Comparison of ENCODE assay signal across 7 cellular contexts in the genomic region with DNA sequence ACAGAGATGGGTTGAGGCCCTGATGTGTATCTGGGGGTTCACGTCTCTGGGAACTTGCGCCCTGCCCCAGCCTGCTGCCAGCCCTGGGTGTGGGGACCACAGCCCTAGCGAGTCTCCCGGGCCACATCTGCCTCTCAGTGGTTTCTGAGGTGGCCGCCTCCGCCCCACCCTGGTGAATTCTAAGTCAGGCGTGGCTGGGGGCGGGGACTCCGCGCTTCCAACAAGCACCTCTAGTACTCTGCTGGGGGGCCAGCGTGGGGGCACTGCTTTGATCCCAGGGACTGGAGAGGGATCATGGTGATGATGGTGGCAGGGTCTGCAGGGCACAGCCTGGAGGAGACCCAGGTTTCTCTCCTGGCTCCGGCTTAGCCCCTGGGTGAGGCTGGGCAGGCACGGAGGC. TPM values are rescaled to one million over a fixed set of nuclear protein-coding genes. Genes with fewer than 3 reads are reported as not detected.
DNase-seq lines count a peak whose midpoint lies in the region; ATAC-seq and TF ChIP-seq lines count a peak whose summit lies in the region.

No MANE protein-coding gene starts in this region.

- intact Hi-C loops in left ventricle myocardium inferior (cut with micrococcal nuclease) = no loop called here

- in situ Hi-C loops in GM23248 (cut with MboI) = no loop called here

- H3K9me2 ChIP-seq in GM23248 (ENCODE audit: insufficient read depth) = no peaks in the 10 kb centered on the region

- WGBS in GM23248 (ENCODE audit: low coverage in 1 of 2, low lambda C conversion rate in 2 of 2, missing lambda C conversion rate in 2 of 2), 2 experiments = 41 to 47% methylated on average over 8 to 13 of the region's 13 CpGs

- peak; percentile 56 for DNase-seq in GM23248
- peak; percentile 46 for DNase-seq in activated CD4-positive, alpha-beta T cell treated with anti-CD3 and anti-CD28 coated beads, Interleukin-2, amount 50 U/mL, for 1 hour
- DNase-seq in left ventricle myocardium inferior = no peak
- peak; percentile 77 for DNase-seq in stimulated activated naive CD8-positive, alpha-beta T cell treated with anti-CD3 and anti-CD28 coated beads, Interleukin-15, Interleukin-2, amounts not matched to agents 100 U/mL and 50 U/mL, for 24 hours
- no peak for DNase-seq in T1000 (lab: John Stamatoyannopoulos, UW)
- DNase-seq in H7 = no peak

- no peaks in the 10 kb centered on the region for H3K9me3 ChIP-seq in GM23248 (ENCODE audit: low read depth)
- H3K9me3 ChIP-seq in left ventricle myocardium inferior (replicated peaks) = no peaks in the 10 kb centered on the region

- peaks cover 2% of the 10 kb centered on the region; the same call in 1 of the 2 replicates for H3F3A ChIP-seq in GM23248 (ENCODE audit: insufficient read depth)

- no peak overlapping the region for H3K4me2 ChIP-seq in GM23248 (ENCODE audit: unreplicated experiment)

- no peak overlapping the region for H3K9ac ChIP-seq in GM23248

- no peaks in the 10 kb centered on the region for H4K20me1 ChIP-seq in GM23248 (ENCODE audit: insufficient read depth)

- TF ChIP-seq CTCF in left ventricle myocardium inferior (IDR thresholded peaks at IDR 0.05; ENCODE audit: borderline replicate concordance) = no peak

- H3K4me1 ChIP-seq in GM23248 (ENCODE audit: insufficient read depth) (peaks cover 17% of the 10 kb centered on the region), left ventricle myocardium inferior (peaks cover 92% of the 10 kb centered on the region)

- H3K36me3 ChIP-seq in GM23248 (ENCODE audit: low read depth) (no peaks in the 10 kb centered on the region), left ventricle myocardium inferior (no peaks in the 10 kb centered on the region), H7 (replicated peaks; ENCODE audit: control insufficient read depth, insufficient read depth, low read length) (no peaks in the 10 kb centered on the region)

- H3K79me2 ChIP-seq in GM23248 (ENCODE audit: insufficient read depth) = peaks cover 81% of the 10 kb centered on the region

- no peak overlapping the region for H2AFZ ChIP-seq in GM23248

- no peaks in the 10 kb centered on the region for H3K27me3 ChIP-seq in GM23248 (replicated peaks; ENCODE audit: insufficient read depth)
- H3K27me3 ChIP-seq in left ventricle myocardium inferior (ENCODE audit: low read depth) = no peaks in the 10 kb centered on the region
- H3K27me3 ChIP-seq in H7 (ENCODE audit: control insufficient read depth, insufficient read depth, low read length) = peaks cover 7% of the 10 kb centered on the region

- H3K4me3 ChIP-seq in GM23248 (no peak overlapping the region), left ventricle myocardium inferior (peak overlapping the region; percentile 88), H7 (ENCODE audit: insufficient read depth, low read depth, low read length) (no peak overlapping the region)

- no peak overlapping the region for H3K27ac ChIP-seq in GM23248
- H3K27ac ChIP-seq in left ventricle myocardium inferior (replicated peaks) = peak overlapping the region; percentile 96

- ATAC-seq in stimulated activated naive CD8-positive, alpha-beta T cell treated with anti-CD3 and anti-CD28 coated beads, Interleukin-15, Interleukin-2, amounts not matched to agents 100 U/mL and 50 U/mL, for 24 hours = peak; percentile 70
- ATAC-seq in HG03457 (IDR thresholded peaks at IDR 0.05; ENCODE audit: unreplicated experiment) = no peak

RNA-seq across cellular contexts. Expression of a gene that starts 3.6 kb away (rescaled TPM):
- 2.9 and 3.2 TPM in 2 replicates for total RNA-seq in GM23248 (2014; rRNA removed; shearing (Covaris generic))
- polyA plus RNA-seq in GM23248 (2016; fragmentation: Nextera tagmentation; extraction: Ambion mirVana) = 6.8 and 7.3 TPM in 2 replicates
- total RNA-seq in left ventricle myocardium inferior = 17.2 TPM
- 1.5 and 2.7 TPM in 2 replicates for total RNA-seq in H7 (2014; rRNA removed; shearing (Covaris generic))

RNA-seq across cellular contexts. Expression of a gene that starts 31.7 kb away (rescaled TPM):
- 20.4 and 33.0 TPM in 2 replicates for total RNA-seq in GM23248 (2014; rRNA removed; shearing (Covaris generic))
- polyA plus RNA-seq in GM23248 (2016; fragmentation: Nextera tagmentation; extraction: Ambion mirVana) = 74.5 and 78.9 TPM in 2 replicates
- total RNA-seq in left ventricle myocardium inferior = 67.3 TPM
- total RNA-seq in H7 (2014; rRNA removed; shearing (Covaris generic)) = 92.3 and 115 TPM in 2 replicates

RNA-seq across cellular contexts. Expression of a gene that starts 46.6 kb away (rescaled TPM):
- 3.4 and 5.4 TPM in 2 replicates for total RNA-seq in GM23248 (2014; rRNA removed; shearing (Covaris generic))
- 0.91 and 1.5 TPM in 2 replicates for polyA plus RNA-seq in GM23248 (2016; fragmentation: Nextera tagmentation; extraction: Ambion mirVana)
- total RNA-seq in left ventricle myocardium inferior = 2.6 TPM
- 34.7 and 45.0 TPM in 2 replicates for total RNA-seq in H7 (2014; rRNA removed; shearing (Covaris generic))

RNA-seq across cellular contexts. Expression of a gene that starts 52.2 kb away (rescaled TPM):
- total RNA-seq in GM23248 (2014; rRNA removed; shearing (Covaris generic)) = 223 and 234 TPM in 2 replicates
- 160 and 169 TPM in 2 replicates for polyA plus RNA-seq in GM23248 (2016; fragmentation: Nextera tagmentation; extraction: Ambion mirVana)
- 5.5 TPM for total RNA-seq in left ventricle myocardium inferior
- total RNA-seq in H7 (2014; rRNA removed; shearing (Covaris generic)) = 3.7 and 4.6 TPM in 2 replicates

Comparison
In these comparisons a context has a peak if more than half of its experiments do, and no peak if none do; other contexts are left out.
1. DNase-seq: peak in GM23248 (single experiment), activated CD4-positive, alpha-beta T cell treated with anti-CD3 and anti-CD28 coated beads, Interleukin-2, amount 50 U/mL, for 1 hour (single experiment) and stimulated activated naive CD8-positive, alpha-beta T cell treated with anti-CD3 and anti-CD28 coated beads, Interleukin-15, Interleukin-2, amounts not matched to agents 100 U/mL and 50 U/mL, for 24 hours (single experiment); none in left ventricle myocardium inferior (single experiment), T1000 (single experiment) and H7 (single experiment).